ENCODE assay signal across 17 cellular contexts in the genomic region with DNA sequence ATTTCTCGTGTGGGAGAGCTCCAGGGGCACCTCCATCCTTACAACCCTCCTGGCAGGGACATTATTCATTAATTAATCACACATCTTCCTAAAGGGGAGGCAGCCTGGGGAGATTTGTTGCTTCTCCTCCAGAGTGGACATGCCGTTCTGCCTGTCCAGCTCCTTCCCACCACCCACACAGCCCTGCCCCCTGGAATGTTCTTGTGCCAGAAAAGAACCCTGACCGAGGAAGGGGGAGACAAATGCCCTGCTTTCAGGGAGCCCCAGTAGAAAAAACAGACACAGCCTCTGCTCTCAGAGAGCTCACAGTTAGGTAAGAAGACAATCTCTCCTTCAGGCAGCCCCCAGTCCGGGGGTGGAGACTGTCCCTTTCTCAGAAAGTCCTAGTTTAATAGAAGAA. TPM values are rescaled to one million over a fixed set of nuclear protein-coding genes. Genes with fewer than 3 reads are reported as not detected.
A peak's percentile ranks its signal among the peaks of the same experiment; 100 is the strongest.
DNase-seq lines count a peak whose midpoint lies in the region; ATAC-seq, FAIRE-seq and TF ChIP-seq lines count a peak whose summit lies in the region.
"Had no signal": no experiment of that assay in that cellular context is flagged by ENCODE, and none has a peak within 500 bp of the region (broad histone marks: within the 10 kb centered on the region; RNA-seq: fewer than 3 reads in every experiment).

No MANE protein-coding gene starts in this region.

- TF ChIP-seq POLR2A in K562 (conservative IDR thresholded peaks at IDR 0.05) (no peak), tibial nerve (IDR thresholded peaks at IDR 0.05) (no peak)

- no peak for TF ChIP-seq CTCF in K562 (IDR thresholded peaks at IDR 0.05 in 2 of 3, conservative IDR thresholded peaks at IDR 0.05 in 1 of 3; ENCODE audit: insufficient read depth in 2 of 3, low read depth in 1 of 3, low read length in 3 of 3)
- no peak for TF ChIP-seq CTCF in osteoblast (IDR thresholded peaks at IDR 0.05; ENCODE audit: extremely low read depth, low read depth, low read length)
- no peak for TF ChIP-seq CTCF in tibial nerve (IDR thresholded peaks at IDR 0.05)

- H4K20me1 ChIP-seq in K562 (replicated peaks; ENCODE audit: control insufficient read depth, insufficient read depth, low read length) (no peaks in the 10 kb centered on the region), osteoblast (ENCODE audit: insufficient read depth, low read length) (no peaks in the 10 kb centered on the region)

- POLR2A ChIA-PET in K562 (lab: Yijun Ruan, JAX), result interaction anchor here (0.7 to 1.8 kb wide), 7 partner anchors 8 to 193 kb away, joined by 3 to 6 read pairs (median 4); a partner anchor contains a TSS

- no peak overlapping the region for H3K9ac ChIP-seq in K562 (ENCODE audit: insufficient read depth in 1 of 2, low read depth in 2 of 2, low read length in 2 of 2)

- WGBS in K562 (ENCODE audit: insufficient coverage, low coverage, missing lambda C conversion rate), result 4% methylated on average over 3 of the region's 4 CpGs
- 17 to 30% methylated on average over 3 to 4 of the region's 4 CpGs for WGBS in tibial nerve, 2 donors

- no peak for ATAC-seq in K562
- ATAC-seq in stimulated activated naive CD8-positive, alpha-beta T cell treated with anti-CD3 and anti-CD28 coated beads, Interleukin-15, Interleukin-2, amounts not matched to agents 100 U/mL and 50 U/mL, for 24 hours, result no peak
- ATAC-seq: PC-3 had no signal

- in situ Hi-C loops in K562 (cut with MboI), result no loop called here

- no peak for TF ChIP-seq RAD21 in K562 (CRISPR knock-in tag; conservative IDR thresholded peaks at IDR 0.05 in 1 of 2, IDR thresholded peaks at IDR 0.05 in 1 of 2)

- H3K27ac ChIP-seq in K562 (ENCODE audit: extremely low read depth, low read depth, low read length), result no peak overlapping the region
- H3K27ac ChIP-seq in osteoblast (ENCODE audit: low read depth, low read length), result no peak overlapping the region
- H3K27ac ChIP-seq in tibial nerve, result peak overlapping the region in 2 of 4 donors; percentile 69 to 85

- H3K4me3 ChIP-seq in K562, result no peak overlapping the region
- no peak overlapping the region for H3K4me3 ChIP-seq in osteoblast (ENCODE audit: insufficient read depth, low read length)
- no peak overlapping the region for H3K4me3 ChIP-seq in tibial nerve

- no peaks in the 10 kb centered on the region for H3K36me3 ChIP-seq in K562 (ENCODE audit: control insufficient read depth, insufficient read depth, low read length)
- H3K36me3 ChIP-seq in osteoblast (ENCODE audit: insufficient read depth, low read length), result no peaks in the 10 kb centered on the region
- no peaks in the 10 kb centered on the region for H3K36me3 ChIP-seq in tibial nerve

- no peak for FAIRE-seq in K562 (lab: Jason Lieb, UNC)

- CTCF ChIA-PET in K562 (lab: Yijun Ruan, JAX; ENCODE audit: low intra/inter-chr PET ratio), result no interaction called here

- no peaks in the 10 kb centered on the region for H3K79me2 ChIP-seq in K562 (ENCODE audit: control insufficient read depth, insufficient read depth, low read length)
- no peaks in the 10 kb centered on the region for H3K79me2 ChIP-seq in osteoblast (ENCODE audit: insufficient read depth, low read length)

- H3K9me3 ChIP-seq in K562 (replicated peaks; ENCODE audit: control insufficient read depth, insufficient read depth, low read depth, low read length), result no peaks in the 10 kb centered on the region
- no peaks in the 10 kb centered on the region for H3K9me3 ChIP-seq in osteoblast (ENCODE audit: low read depth, low read length)
- H3K9me3 ChIP-seq in tibial nerve, result no peaks in the 10 kb centered on the region
- H3K9me3 ChIP-seq: Caco-2 had no signal

- H3K4me1 ChIP-seq in K562 (replicated peaks in 1 of 2; ENCODE audit: control insufficient read depth in 2 of 2, insufficient read depth in 2 of 2, low read length in 2 of 2) (peaks cover 0 to 10% of the 10 kb centered on the region in 2 experiments; a peak in 2 of 5 replicates), osteoblast (ENCODE audit: insufficient read depth, low read length) (no peaks in the 10 kb centered on the region), tibial nerve (peaks cover 0 to 33% (median 13%) of the 10 kb centered on the region in 4 donors)

- H2AFZ ChIP-seq in K562 (ENCODE audit: low read depth, low read length) (no peak overlapping the region), osteoblast (ENCODE audit: low read length) (no peak overlapping the region)

- H3K27me3 ChIP-seq in K562 (ENCODE audit: control insufficient read depth in 2 of 2, insufficient read depth in 2 of 2, low read length in 2 of 2) (peaks cover 22 to 42% of the 10 kb centered on the region in 2 experiments), osteoblast (ENCODE audit: insufficient read depth, low read length) (peaks cover 2% of the 10 kb centered on the region), tibial nerve (peaks cover 0 to 31% of the 10 kb centered on the region in 2 donors)

- no TSS peak for BruUV-seq in K562 (replicated peaks; lab: Mats Ljungman, UMichigan)

- no peak for TF ChIP-seq EP300 in K562 (IDR thresholded peaks at IDR 0.05; ENCODE audit: low read length)
- TF ChIP-seq EP300 in tibial nerve (IDR thresholded peaks at IDR 0.05), result peak; percentile 36 to 72

- no peaks in the 10 kb centered on the region for H3K9me1 ChIP-seq in K562 (ENCODE audit: control insufficient read depth, insufficient read depth, low read length)

- DNase-seq in K562 (ENCODE audit: extremely low read depth in 1 of 4, low spot score in 3 of 4), result no peak
- DNase-seq in iris pigment epithelial cell (ENCODE audit: low read depth), result peak; percentile 26
- peak; percentile 30 for DNase-seq in osteoblast (ENCODE audit: insufficient read length, low spot score, missing footprints)
- DNase-seq in tibial nerve (ENCODE audit: low spot score in 2 of 2), result no peak
- DNase-seq in iPS-NIHi11 (ENCODE audit: low spot score), result no peak
- no peak for DNase-seq in NCI-H2196 (lab: John Stamatoyannopoulos, UW; ENCODE audit: unreplicated experiment)
- no peak for DNase-seq in stimulated activated naive CD8-positive, alpha-beta T cell treated with anti-CD3 and anti-CD28 coated beads, Interleukin-15, Interleukin-2, amounts not matched to agents 100 U/mL and 50 U/mL, for 24 hours
- DNase-seq: Caco-2, DMS79, GOT3, KG1, NCI-H1436, NCI-H2029 treated with DMSO at 0.1 percent for 48 hours, NCI-H2171 treated with DMSO at 0.1 percent for 48 hours, NCI-H774, PC-3 had no signal

- intact Hi-C loops in K562 (cut with micrococcal nuclease), result no loop called here

- H3K4me2 ChIP-seq in K562 (ENCODE audit: insufficient read depth, low read length) (no peak overlapping the region), osteoblast (ENCODE audit: insufficient read depth, low read length) (no peak overlapping the region)

RNA-seq across cellular contexts. Expression of a gene that starts 8.5 kb away (rescaled TPM):
- 142 and 262 TPM in 2 replicates for total RNA-seq in K562 (2011; cell fraction: chromatin; rRNA removed; ENCODE audit: low replicate concordance)
- 144 and 163 TPM in 2 replicates for total RNA-seq in K562 (2011; cell fraction: nucleolus; rRNA removed)
- 146 and 190 TPM in 2 replicates for total RNA-seq in K562 (2011; cell fraction: nucleoplasm; rRNA removed)
- total RNA-seq in K562 (2014; rRNA removed) (12.2 and 13.5 TPM in 2 replicates), K562 (2014; rRNA removed; fragmentation: Illumina TruSeq; extraction: Trizol) (5.6 and 8.4 TPM in 2 replicates), K562 (2015; rRNA removed; fragmentation: Illumina TruSeq; extraction: Trizol) (13.2 and 13.7 TPM in 2 replicates), K562 (2021) (39.5 and 42.8 TPM in 2 replicates), osteoblast (0.72 and 1.2 TPM in 2 replicates), tibial nerve (under 1 TPM in 2 of 4 donors, not detected in 2; 0.30 to 0.66 TPM)
- polyA plus RNA-seq in K562 (2011; rRNA removed) (19.6 and 45.5 TPM in 2 replicates), K562 (2014; fragmentation: Illumina TruSeq; extraction: Trizol) (23.2 and 28.8 TPM in 2 replicates), K562 (2014; fragmentation: Nextera tagmentation; extraction: Ambion mirVana) (1 to 10 TPM; 2.0 to 3.0 TPM), K562 (2014; rRNA removed) (32.2 and 42.7 TPM in 2 replicates)
- polyA plus RNA-seq in K562 (2011; cell fraction: cytosol; rRNA removed), result 23.9 TPM in 2 replicates
- 91.3 and 126 TPM in 2 replicates for polyA plus RNA-seq in K562 (2011; cell fraction: nucleus; rRNA removed)
- polyA plus RNA-seq in K562 (2012), result 15.1 and 19.2 TPM in 2 replicates
- polyA minus RNA-seq in K562 (2011; rRNA and poly(A)+ RNA removed), result 16.5 and 16.9 TPM in 2 replicates
- 15.9 and 24.5 TPM in 2 replicates for polyA minus RNA-seq in K562 (2011; cell fraction: cytosol; rRNA and poly(A)+ RNA removed)
- 31.2 and 36.0 TPM in 2 replicates for polyA minus RNA-seq in K562 (2011; cell fraction: nucleus; rRNA and poly(A)+ RNA removed)

RNA-seq across cellular contexts. Expression of a gene that starts 12.0 kb away (rescaled TPM):
- total RNA-seq in K562 (2011; cell fraction: chromatin; rRNA removed; ENCODE audit: low replicate concordance), result not detected in 2 replicates
- 0.26 and 0.33 TPM in 2 replicates for total RNA-seq in K562 (2011; cell fraction: nucleolus; rRNA removed)
- total RNA-seq in K562 (2011; cell fraction: nucleoplasm; rRNA removed), result not detected in 2 replicates
- 0.09 TPM in 1 of 2 replicates, not detected in the other for total RNA-seq in K562 (2014; rRNA removed)
- not detected in 2 replicates for total RNA-seq in K562 (2014; rRNA removed; fragmentation: Illumina TruSeq; extraction: Trizol)
- not detected in 2 replicates for total RNA-seq in K562 (2015; rRNA removed; fragmentation: Illumina TruSeq; extraction: Trizol)
- total RNA-seq in K562 (2021), result not detected in 2 replicates
- polyA plus RNA-seq in K562 (2011; rRNA removed), result 0.05 and 0.07 TPM in 2 replicates
- 0.04 and 0.39 TPM in 2 replicates for polyA plus RNA-seq in K562 (2011; cell fraction: cytosol; rRNA removed)
- not detected in 2 replicates for polyA plus RNA-seq in K562 (2011; cell fraction: nucleus; rRNA removed)
- 0.13 and 0.29 TPM in 2 replicates for polyA plus RNA-seq in K562 (2012)
- polyA plus RNA-seq in K562 (2014; fragmentation: Illumina TruSeq; extraction: Trizol), result not detected in 2 replicates
- polyA plus RNA-seq in K562 (2014; fragmentation: Nextera tagmentation; extraction: Ambion mirVana), result not detected
- polyA plus RNA-seq in K562 (2014; rRNA removed), result 0.12 and 0.27 TPM in 2 replicates
- not detected in 2 replicates for polyA minus RNA-seq in K562 (2011; rRNA and poly(A)+ RNA removed)
- polyA minus RNA-seq in K562 (2011; cell fraction: cytosol; rRNA and poly(A)+ RNA removed), result not detected in 2 replicates
- polyA minus RNA-seq in K562 (2011; cell fraction: nucleus; rRNA and poly(A)+ RNA removed), result not detected in 2 replicates
- total RNA-seq in osteoblast, result under 0.01 TPM in 1 of 2 replicates, not detected in the other
- 10 to 100 TPM in 3 of 4 donors, 1 to 10 TPM in 1; 9.8 to 25.5 (median 21.2) TPM for total RNA-seq in tibial nerve

RNA-seq across cellular contexts. Expression of a gene that starts 40.8 kb away (rescaled TPM):
- total RNA-seq in K562 (2011; cell fraction: chromatin; rRNA removed; ENCODE audit: low replicate concordance), result 1.1 and 2.2 TPM in 2 replicates
- total RNA-seq in K562 (2011; cell fraction: nucleolus; rRNA removed), result 0.53 and 1.0 TPM in 2 replicates
- total RNA-seq in K562 (2011; cell fraction: nucleoplasm; rRNA removed), result 0.95 and 1.5 TPM in 2 replicates
- total RNA-seq in K562 (2014; rRNA removed), result 0.36 and 2.1 TPM in 2 replicates
- 0.26 and 0.65 TPM in 2 replicates for total RNA-seq in K562 (2014; rRNA removed; fragmentation: Illumina TruSeq; extraction: Trizol)
- 0.07 and 0.45 TPM in 2 replicates for total RNA-seq in K562 (2015; rRNA removed; fragmentation: Illumina TruSeq; extraction: Trizol)
- total RNA-seq in K562 (2021), result 0.25 and 1.4 TPM in 2 replicates
- polyA plus RNA-seq in K562 (2011; rRNA removed), result 0.54 and 0.61 TPM in 2 replicates
- 0.55 and 0.64 TPM in 2 replicates for polyA plus RNA-seq in K562 (2011; cell fraction: cytosol; rRNA removed)
- 0.91 and 1.0 TPM in 2 replicates for polyA plus RNA-seq in K562 (2011; cell fraction: nucleus; rRNA removed)
- polyA plus RNA-seq in K562 (2012), result 0.85 and 3.1 TPM in 2 replicates
- 0.58 and 0.96 TPM in 2 replicates for polyA plus RNA-seq in K562 (2014; fragmentation: Illumina TruSeq; extraction: Trizol)
- under 1 TPM in 1 of 2 experiments, not detected in 1; 0.11 TPM for polyA plus RNA-seq in K562 (2014; fragmentation: Nextera tagmentation; extraction: Ambion mirVana)
- polyA plus RNA-seq in K562 (2014; rRNA removed), result 0.35 and 0.90 TPM in 2 replicates
- polyA minus RNA-seq in K562 (2011; rRNA and poly(A)+ RNA removed), result 0.03 and 0.56 TPM in 2 replicates
- not detected in 2 replicates for polyA minus RNA-seq in K562 (2011; cell fraction: cytosol; rRNA and poly(A)+ RNA removed)
- polyA minus RNA-seq in K562 (2011; cell fraction: nucleus; rRNA and poly(A)+ RNA removed), result 0.22 and 0.27 TPM in 2 replicates
- under 0.01 TPM in 2 replicates for total RNA-seq in osteoblast
- 10 to 100 TPM in 1 of 4 donors, 1 to 10 TPM in 3; 1.6 to 37.2 (median 7.3) TPM for total RNA-seq in tibial nerve
- total RNA-seq: Caco-2, SK-MEL-5 had no signal

RNA-seq across cellular contexts. Expression of a gene that starts 56.8 kb away (rescaled TPM):
- total RNA-seq in K562 (2011; cell fraction: chromatin; rRNA removed; ENCODE audit: low replicate concordance), result 580 and 635 TPM in 2 replicates
- 198 and 214 TPM in 2 replicates for total RNA-seq in K562 (2011; cell fraction: nucleolus; rRNA removed)
- 312 and 334 TPM in 2 replicates for total RNA-seq in K562 (2011; cell fraction: nucleoplasm; rRNA removed)
- total RNA-seq in K562 (2014; rRNA removed) (191 and 208 TPM in 2 replicates), K562 (2014; rRNA removed; fragmentation: Illumina TruSeq; extraction: Trizol) (233 and 253 TPM in 2 replicates), K562 (2015; rRNA removed; fragmentation: Illumina TruSeq; extraction: Trizol) (205 and 218 TPM in 2 replicates), K562 (2021) (234 and 245 TPM in 2 replicates), osteoblast (72.7 and 81.0 TPM in 2 replicates), tibial nerve (100 to 1,000 TPM in 1 of 4 donors, 10 to 100 TPM in 3; 48.9 to 137 (median 57.0) TPM)
- polyA plus RNA-seq in K562 (2011; rRNA removed) (287 and 362 TPM in 2 replicates), K562 (2014; fragmentation: Illumina TruSeq; extraction: Trizol) (222 and 225 TPM in 2 replicates), K562 (2014; fragmentation: Nextera tagmentation; extraction: Ambion mirVana) (100 to 1,000 TPM in 1 of 2 experiments, 10 to 100 TPM in 1; 65.8 to 116 TPM), K562 (2014; rRNA removed) (125 and 138 TPM in 2 replicates)
- polyA plus RNA-seq in K562 (2011; cell fraction: cytosol; rRNA removed), result 202 and 205 TPM in 2 replicates
- 245 and 269 TPM in 2 replicates for polyA plus RNA-seq in K562 (2011; cell fraction: nucleus; rRNA removed)
- polyA plus RNA-seq in K562 (2012), result 126 and 176 TPM in 2 replicates
- polyA minus RNA-seq in K562 (2011; rRNA and poly(A)+ RNA removed), result 919 and 1,083 TPM in 2 replicates
- 160 and 168 TPM in 2 replicates for polyA minus RNA-seq in K562 (2011; cell fraction: cytosol; rRNA and poly(A)+ RNA removed)
- 120 and 201 TPM in 2 replicates for polyA minus RNA-seq in K562 (2011; cell fraction: nucleus; rRNA and poly(A)+ RNA removed)

Comparison
In these comparisons a context has a peak if more than half of its experiments do, and no peak if none do; other contexts are left out.
1. DNase-seq: peak in iris pigment epithelial cell (single experiment) and osteoblast (single experiment); none in K562 (0 of 4), tibial nerve (0 of 2), iPS-NIHi11 (single experiment), NCI-H2196 (single experiment) and stimulated activated naive CD8-positive, alpha-beta T cell treated with anti-CD3 and anti-CD28 coated beads, Interleukin-15, Interleukin-2, amounts not matched to agents 100 U/mL and 50 U/mL, for 24 hours (single experiment).
2. RNA of a gene that starts 12.0 kb away (total RNA-seq): 9.8 to 25.5 TPM in tibial nerve; 0.09 to 0.33 TPM in K562 and under 0.01 TPM in osteoblast; every median in the first group is over 4 times any median in the second.